8 cellular contexts compared by ENCODE assay signal in the genomic region with DNA sequence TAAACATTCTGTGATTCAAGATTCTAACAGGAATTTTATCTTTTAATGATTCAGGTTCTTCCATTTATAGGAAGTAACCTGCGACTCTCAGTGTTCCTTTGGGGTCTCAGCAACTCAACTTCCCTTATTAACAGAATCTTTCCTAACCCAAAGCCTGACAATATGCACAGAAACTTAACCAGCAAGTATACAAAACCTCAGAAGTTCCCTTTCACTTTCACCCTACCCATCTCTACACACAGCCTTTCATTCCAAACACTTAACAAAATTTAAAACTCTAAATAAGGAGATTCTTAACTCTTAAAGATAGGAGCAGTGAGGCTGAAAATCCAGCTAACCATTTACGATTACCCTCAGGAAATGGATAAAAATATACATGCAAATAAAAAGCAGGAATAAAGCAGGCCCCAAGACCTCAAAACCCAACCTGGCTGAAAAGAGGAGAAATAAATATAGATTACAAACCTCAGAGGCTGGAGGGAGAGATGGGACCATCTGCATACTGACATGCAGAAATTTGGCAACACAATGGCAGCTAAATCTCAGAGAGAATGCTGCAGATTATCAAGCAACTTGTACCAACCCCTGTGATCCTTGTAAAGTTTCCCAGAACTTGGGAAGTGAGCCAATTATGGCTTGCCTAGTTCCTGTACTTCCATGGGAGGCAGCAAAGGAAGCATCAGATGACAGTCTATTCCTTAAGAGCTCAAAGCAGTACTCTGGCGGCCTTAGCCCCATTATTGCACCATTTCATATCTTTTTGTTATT.
DNase-seq lines count a peak whose midpoint lies in the region; ATAC-seq and TF ChIP-seq lines count a peak whose summit lies in the region.

No MANE protein-coding gene starts in this region.

- H3K4me3 ChIP-seq in DND-41 (ENCODE audit: low read depth in 1 of 2, low read length in 2 of 2) (no peak overlapping the region), esophagus muscularis mucosa (no peak overlapping the region)

- H3K27me3 Mint-ChIP-seq in naive B cell = no peaks in the 10 kb centered on the region

- H4K20me1 ChIP-seq in DND-41 (ENCODE audit: insufficient read depth, low read length) = no peaks in the 10 kb centered on the region

- H3K9me3 Mint-ChIP-seq in naive B cell = no peaks in the 10 kb centered on the region

- no peak for TF ChIP-seq CTCF in DND-41 (IDR thresholded peaks at IDR 0.05; ENCODE audit: borderline replicate concordance, extremely low read depth, low read length, poor library complexity, severe bottlenecking)
- peak in 1 of 3 experiments; percentile 3 for TF ChIP-seq CTCF in esophagus muscularis mucosa (IDR thresholded peaks at IDR 0.05)

- peak overlapping the region in 2 of 8 donors; percentile 4 to 47 for H3K4me3 Mint-ChIP-seq in naive B cell

- no peak overlapping the region for H3K9ac ChIP-seq in DND-41 (ENCODE audit: low read depth, low read length)

- H3K79me2 ChIP-seq in DND-41 (ENCODE audit: insufficient read depth, low read length) = no peaks in the 10 kb centered on the region

- H3K27me3 ChIP-seq in DND-41 (ENCODE audit: insufficient read depth, low read length, poor library complexity) = no peaks in the 10 kb centered on the region
- no peaks in the 10 kb centered on the region for H3K27me3 ChIP-seq in esophagus muscularis mucosa

- no peak for TF ChIP-seq POLR2A in esophagus muscularis mucosa (IDR thresholded peaks at IDR 0.05; ENCODE audit: low read depth)

- H3K27ac ChIP-seq in DND-41 (ENCODE audit: low read length) (no peak overlapping the region), esophagus muscularis mucosa (replicated peaks in 1 of 4) (no peak overlapping the region)

- 49% methylated on average over 3 of the region's 3 CpGs for WGBS in esophagus muscularis mucosa

- H3K4me2 ChIP-seq in DND-41 (ENCODE audit: insufficient read depth, low read length) = no peak overlapping the region

- H3K4me1 ChIP-seq in DND-41 (ENCODE audit: insufficient read depth, low read length) (peaks cover 9% of the 10 kb centered on the region), esophagus muscularis mucosa (peaks cover 10 to 37% (median 28%) of the 10 kb centered on the region in 4 donors)

- H3K4me1 Mint-ChIP-seq in naive B cell = peaks cover 7 to 15% (median 9%) of the 10 kb centered on the region in 3 donors

- H3K36me3 ChIP-seq in DND-41 (ENCODE audit: insufficient read depth, low read length) (no peaks in the 10 kb centered on the region), esophagus muscularis mucosa (no peaks in the 10 kb centered on the region)

- intact Hi-C loops in esophagus muscularis mucosa (cut with DNase I) = no loop called here

- no peaks in the 10 kb centered on the region for H3K36me3 Mint-ChIP-seq in naive B cell

- H3K27ac Mint-ChIP-seq in naive B cell = peak overlapping the region in 2 of 6 donors; percentile 24 to 85

- TF ChIP-seq EP300 in esophagus muscularis mucosa (IDR thresholded peaks at IDR 0.05) = no peak

- H2AFZ ChIP-seq in DND-41 (ENCODE audit: low read depth, low read length) = no peak overlapping the region

- ATAC-seq in DND-41 (ENCODE audit: insufficient read depth, low read depth) (peak; percentile 56; the same call in 2 of the 3 replicates), GM21447 (IDR thresholded peaks at IDR 0.05; ENCODE audit: unreplicated experiment) (peak; percentile 79), HG03575 (IDR thresholded peaks at IDR 0.05; ENCODE audit: extremely low read depth, insufficient number of reproducible peaks, low FRiP score, unreplicated experiment) (peak; percentile 82), naive B cell (ENCODE audit: low read depth in 2 of 2) (peak; percentile 38 to 44)

- DNase-seq in DND-41 (no peak), amniotic stem cell (lab: John Stamatoyannopoulos, UW) (peak; percentile 0), naive B cell (no peak), NCI-H1417 treated with DMSO at 0.1 percent for 48 hours (lab: John Stamatoyannopoulos, UW) (no peak), esophagus muscularis mucosa (ENCODE audit: extremely low spot score) (no peak), UCSD-AML1 (lab: John Stamatoyannopoulos, UW; ENCODE audit: unreplicated experiment) (no peak)

- H3K9me3 ChIP-seq in DND-41 (ENCODE audit: insufficient read depth, low read length, severe bottlenecking) (no peaks in the 10 kb centered on the region), esophagus muscularis mucosa (no peaks in the 10 kb centered on the region)
